ENCODE assay signal across 18 cellular contexts in genomic region chr10:121057291-121057690, GRCh38.
"Had no signal": no experiment of that assay in that cellular context is flagged by ENCODE, and none has a peak within 500 bp of the region (broad histone marks: within the 10 kb centered on the region; RNA-seq: fewer than 3 reads in every experiment).

No MANE protein-coding gene starts in this region.

- H3K36me3 Mint-ChIP-seq: activated naive CD4-positive, alpha-beta T cell treated with anti-CD3 and anti-CD28 coated beads, Interleukin-2, amount 10 ng/mL, durations not matched to agents 7 days and 5 days; activated naive CD8-positive, alpha-beta T cell treated with anti-CD3 and anti-CD28 coated beads for 36 hours had no signal

- H3K4me3 Mint-ChIP-seq: activated CD8-positive, alpha-beta T cell treated with anti-CD3 and anti-CD28 coated beads for 36 hours; activated naive CD4-positive, alpha-beta T cell treated with anti-CD3 and anti-CD28 coated beads, Interleukin-2, amount 10 ng/mL, durations not matched to agents 7 days and 5 days; activated naive CD8-positive, alpha-beta T cell treated with anti-CD3 and anti-CD28 coated beads for 36 hours; activated T-cell treated with anti-CD3 and anti-CD28 coated beads, Interleukin-2, amount 50 U/mL, for 72 hours; T-helper 1 cell treated with Interleukin-12 subunit alpha and Interleukin-12 subunit beta and Interleukin-4 antibody, amounts not matched to agents 30 μg/mL and 1 μg/mL, for 36 hours had no signal

- H3K27ac ChIP-seq: KMS-11 had no signal

- DNase-seq: activated CD4-positive, alpha-beta T cell treated with anti-CD3 and anti-CD28 coated beads for 4 hours; activated CD8-positive, alpha-beta memory T cell treated with anti-CD3 and anti-CD28 coated beads, Interleukin-2, amount 50 U/mL, for 4 hours; activated CD8-positive, alpha-beta T cell treated with anti-CD3 and anti-CD28 coated beads for 36 hours; activated gamma-delta T cell treated with Interleukin-2 at 50 U/mL for 16 hours; activated naive CD4-positive, alpha-beta T cell treated with anti-CD3 and anti-CD28 coated beads, Interleukin-2, amount 10 ng/mL, durations not matched to agents 7 days and 5 days; activated naive CD8-positive, alpha-beta T cell treated with anti-CD3 and anti-CD28 coated beads for 36 hours; activated T-cell treated with anti-CD3 and anti-CD28 coated beads, Interleukin-2, amount 50 U/mL, for 72 hours; NCI-H1092; NCI-H1417; NCI-H1930; NCI-H2107; NCI-H226; NCI-H748 treated with DMSO at 0.1 percent for 48 hours; SIG-M5 had no signal

- ATAC-seq: activated CD4-positive, CD25-positive, alpha-beta regulatory T cell treated with anti-CD3 and anti-CD28 coated beads, Interleukin-2, amount 50 U/mL, for 24 hours; activated CD8-positive, alpha-beta T cell treated with anti-CD3 and anti-CD28 coated beads for 36 hours; activated T-cell treated with anti-CD3 and anti-CD28 coated beads, Interleukin-2, amount 50 U/mL, for 72 hours had no signal

- H3K27ac Mint-ChIP-seq: activated CD8-positive, alpha-beta T cell treated with anti-CD3 and anti-CD28 coated beads for 36 hours; activated naive CD4-positive, alpha-beta T cell treated with anti-CD3 and anti-CD28 coated beads, Interleukin-2, amount 10 ng/mL, durations not matched to agents 7 days and 5 days; activated naive CD8-positive, alpha-beta T cell treated with anti-CD3 and anti-CD28 coated beads for 36 hours; activated T-cell treated with anti-CD3 and anti-CD28 coated beads, Interleukin-2, amount 50 U/mL, for 72 hours; activated T-helper 2 cell treated with anti-CD3 and anti-CD28 coated beads, Interferon-gamma antibody, Interleukin-2, Interleukin-4, amounts not matched to agents 10 μg/mL and 5 μg/mL and 100 μg/mL, durations not matched to agents 14 hours and 24 hours and 36 hours; T-helper 1 cell treated with Interleukin-12 subunit alpha and Interleukin-12 subunit beta and Interleukin-4 antibody, amounts not matched to agents 30 μg/mL and 1 μg/mL, for 36 hours had no signal

- H3K27me3 Mint-ChIP-seq: activated CD8-positive, alpha-beta T cell treated with anti-CD3 and anti-CD28 coated beads for 36 hours; activated naive CD4-positive, alpha-beta T cell treated with anti-CD3 and anti-CD28 coated beads, Interleukin-2, amount 10 ng/mL, durations not matched to agents 7 days and 5 days had no signal

- H3K4me1 Mint-ChIP-seq: activated naive CD4-positive, alpha-beta T cell treated with anti-CD3 and anti-CD28 coated beads, Interleukin-2, amount 10 ng/mL, durations not matched to agents 7 days and 5 days; activated naive CD8-positive, alpha-beta T cell treated with anti-CD3 and anti-CD28 coated beads for 36 hours had no signal

- H3K9me3 Mint-ChIP-seq: activated CD8-positive, alpha-beta T cell treated with anti-CD3 and anti-CD28 coated beads for 36 hours; activated naive CD4-positive, alpha-beta T cell treated with anti-CD3 and anti-CD28 coated beads, Interleukin-2, amount 10 ng/mL, durations not matched to agents 7 days and 5 days; activated naive CD8-positive, alpha-beta T cell treated with anti-CD3 and anti-CD28 coated beads for 36 hours; activated T-cell treated with anti-CD3 and anti-CD28 coated beads, Interleukin-2, amount 50 U/mL, for 72 hours; activated T-helper 2 cell treated with anti-CD3 and anti-CD28 coated beads, Interferon-gamma antibody, Interleukin-2, Interleukin-4, amounts not matched to agents 10 μg/mL and 5 μg/mL and 100 μg/mL, durations not matched to agents 14 hours and 24 hours and 36 hours; T-helper 1 cell treated with Interleukin-12 subunit alpha and Interleukin-12 subunit beta and Interleukin-4 antibody, amounts not matched to agents 30 μg/mL and 1 μg/mL, for 36 hours had no signal
